In genomic region chr20:41872986-41873385, GRCh38 we compare ENCODE assay signal across 39 cellular contexts.
"Had no signal": no experiment of that assay in that cellular context is flagged by ENCODE, and none has a peak within 500 bp of the region (broad histone marks: within the 10 kb centered on the region; RNA-seq: fewer than 3 reads in every experiment).

No MANE protein-coding gene starts in this region.

- H3K9me2 ChIP-seq: SK-N-SH had no signal

- H3K27ac Mint-ChIP-seq: activated CD4-positive, alpha-beta memory T cell treated with anti-CD3 and anti-CD28 coated beads, Interleukin-2, amount 10 ng/mL, durations not matched to agents 7 days and 5 days; activated CD8-positive, alpha-beta memory T cell treated with anti-CD3 and anti-CD28 coated beads, Interleukin-2, amount 10 ng/mL, durations not matched to agents 7 days and 5 days; activated naive CD8-positive, alpha-beta T cell treated with anti-CD3 and anti-CD28 coated beads for 36 hours; activated T-helper 17 cell treated with anti-CD3 and anti-CD28 coated beads, Interleukin-2, amount 50 U/mL, for 72 hours had no signal

- H3K36me3 ChIP-seq: brain microvascular endothelial cell, Peyer's patch, SJSA1 had no signal

- H3K9ac ChIP-seq: SK-N-SH had no signal

- H3K4me1 ChIP-seq: Peyer's patch, SJSA1 had no signal

- ATAC-seq: activated CD8-positive, alpha-beta memory T cell treated with anti-CD3 and anti-CD28 coated beads, Interleukin-2, amount 10 ng/mL, durations not matched to agents 7 days and 5 days; activated T-helper 17 cell treated with anti-CD3 and anti-CD28 coated beads, Interleukin-2, amount 50 U/mL, for 72 hours; K562; PC-3 had no signal

- H3K4me3 Mint-ChIP-seq: activated CD4-positive, alpha-beta memory T cell treated with anti-CD3 and anti-CD28 coated beads, Interleukin-2, amount 10 ng/mL, durations not matched to agents 7 days and 5 days; activated CD8-positive, alpha-beta memory T cell treated with anti-CD3 and anti-CD28 coated beads, Interleukin-2, amount 10 ng/mL, durations not matched to agents 7 days and 5 days; activated naive CD8-positive, alpha-beta T cell treated with anti-CD3 and anti-CD28 coated beads for 36 hours; activated T-helper 17 cell treated with anti-CD3 and anti-CD28 coated beads, Interleukin-2, amount 50 U/mL, for 72 hours had no signal

- H3K27ac ChIP-seq: brain microvascular endothelial cell, Peyer's patch, SJSA1, VCaP had no signal

- DNase-seq: activated CD4-positive, alpha-beta memory T cell treated with anti-CD3 and anti-CD28 coated beads, Interleukin-2, amount 10 ng/mL, durations not matched to agents 7 days and 5 days; activated CD4-positive, alpha-beta T cell treated with anti-CD3 and anti-CD28 coated beads for 1 hour; activated CD4-positive, alpha-beta T cell treated with anti-CD3 and anti-CD28 coated beads for 48 hours; activated CD4-positive, CD25-positive, alpha-beta regulatory T cell; activated CD8-positive, alpha-beta memory T cell treated with anti-CD3 and anti-CD28 coated beads for 24 hours; activated CD8-positive, alpha-beta memory T cell treated with anti-CD3 and anti-CD28 coated beads, Interleukin-2, amount 10 ng/mL, durations not matched to agents 7 days and 5 days; activated CD8-positive, alpha-beta memory T cell treated with anti-CD3 and anti-CD28 coated beads, Interleukin-2, amount 50 U/mL, for 48 hours; activated effector memory CD4-positive, alpha-beta T cell treated with anti-CD3 and anti-CD28 coated beads, Interleukin-2, amount 50 U/mL, for 16 hours; activated naive CD4-positive, alpha-beta T cell; activated naive CD4-positive, alpha-beta T cell treated with anti-CD3 and anti-CD28 coated beads, Interleukin-2, amount 50 U/mL, for 16 hours; activated naive CD8-positive, alpha-beta T cell treated with anti-CD3 and anti-CD28 coated beads for 36 hours; activated T-cell treated with anti-CD3 and anti-CD28 coated beads, Interleukin-2, amount 50 U/mL, for 48 hours; amniotic stem cell; aorta; brain microvascular endothelial cell; central memory CD4-positive, alpha-beta T cell; NCI-H1092 treated with DMSO at 0.1 percent for 48 hours; NCI-H1417; NCI-H146; NCI-H187; NCI-H2029 treated with DMSO at 0.1 percent for 48 hours; NCI-H2107; NCI-H2171; NCI-H510A treated with DMSO at 0.1 percent for 48 hours; NCI-H526 treated with DMSO at 0.1 percent for 48 hours; NCI-H774; NK-92 treated with Interleukin-12 subunit alpha and Interleukin-12 subunit beta, amount 100 ng/mL, for 24 hours; PC-3; Peyer's patch; RPMI8226; SHP77 treated with DMSO at 0.1 percent for 48 hours; SK-N-SH; T-helper 1 cell; T-helper 2 cell; T-helper 9 cell had no signal

- H3K36me3 Mint-ChIP-seq: activated CD8-positive, alpha-beta memory T cell treated with anti-CD3 and anti-CD28 coated beads, Interleukin-2, amount 10 ng/mL, durations not matched to agents 7 days and 5 days; activated naive CD8-positive, alpha-beta T cell treated with anti-CD3 and anti-CD28 coated beads for 36 hours had no signal

- H3K27me3 Mint-ChIP-seq: activated CD4-positive, alpha-beta memory T cell treated with anti-CD3 and anti-CD28 coated beads, Interleukin-2, amount 10 ng/mL, durations not matched to agents 7 days and 5 days; activated CD8-positive, alpha-beta memory T cell treated with anti-CD3 and anti-CD28 coated beads, Interleukin-2, amount 10 ng/mL, durations not matched to agents 7 days and 5 days had no signal

- H3K4me2 ChIP-seq: SK-N-SH had no signal

- H3K4me3 ChIP-seq: K562, Peyer's patch, SJSA1 had no signal

- H3K27me3 ChIP-seq: brain microvascular endothelial cell, Peyer's patch, SJSA1 had no signal

- H3K4me1 Mint-ChIP-seq: activated CD4-positive, alpha-beta memory T cell treated with anti-CD3 and anti-CD28 coated beads, Interleukin-2, amount 10 ng/mL, durations not matched to agents 7 days and 5 days; activated CD8-positive, alpha-beta memory T cell treated with anti-CD3 and anti-CD28 coated beads, Interleukin-2, amount 10 ng/mL, durations not matched to agents 7 days and 5 days; activated naive CD8-positive, alpha-beta T cell treated with anti-CD3 and anti-CD28 coated beads for 36 hours; activated T-helper 17 cell treated with anti-CD3 and anti-CD28 coated beads, Interleukin-2, amount 50 U/mL, for 72 hours had no signal

- H3K9me3 ChIP-seq: SJSA1 had no signal

- H3K9me3 Mint-ChIP-seq: activated CD4-positive, alpha-beta memory T cell treated with anti-CD3 and anti-CD28 coated beads, Interleukin-2, amount 10 ng/mL, durations not matched to agents 7 days and 5 days had no signal
